1 cellular context compared by ENCODE assay signal in the genomic region with DNA sequence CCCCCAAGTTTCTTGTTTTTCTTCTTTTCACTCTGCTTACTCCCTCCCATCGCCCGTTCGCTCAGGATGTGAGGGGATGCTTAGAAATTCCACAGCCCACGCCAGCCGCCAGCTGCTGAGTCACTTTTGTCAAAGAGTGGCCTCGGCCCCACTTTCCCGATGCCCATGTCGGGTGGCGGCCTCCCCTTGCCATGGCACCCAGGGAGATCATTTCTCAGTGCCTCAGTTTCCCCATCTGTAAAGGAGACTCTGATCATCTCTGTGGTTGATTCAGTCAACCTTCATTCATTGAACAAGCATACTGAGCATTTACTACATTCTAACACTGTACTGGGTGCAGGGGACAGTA.
TF ChIP-seq lines count a peak whose summit lies in the region.

No MANE protein-coding gene starts in this region.

TF ChIP-seq in GM23338, 12 proteins besides CTCF, POLR2A, EP300 and RAD21 (continued from another document):
- TF ChIP-seq, protein P1, sequence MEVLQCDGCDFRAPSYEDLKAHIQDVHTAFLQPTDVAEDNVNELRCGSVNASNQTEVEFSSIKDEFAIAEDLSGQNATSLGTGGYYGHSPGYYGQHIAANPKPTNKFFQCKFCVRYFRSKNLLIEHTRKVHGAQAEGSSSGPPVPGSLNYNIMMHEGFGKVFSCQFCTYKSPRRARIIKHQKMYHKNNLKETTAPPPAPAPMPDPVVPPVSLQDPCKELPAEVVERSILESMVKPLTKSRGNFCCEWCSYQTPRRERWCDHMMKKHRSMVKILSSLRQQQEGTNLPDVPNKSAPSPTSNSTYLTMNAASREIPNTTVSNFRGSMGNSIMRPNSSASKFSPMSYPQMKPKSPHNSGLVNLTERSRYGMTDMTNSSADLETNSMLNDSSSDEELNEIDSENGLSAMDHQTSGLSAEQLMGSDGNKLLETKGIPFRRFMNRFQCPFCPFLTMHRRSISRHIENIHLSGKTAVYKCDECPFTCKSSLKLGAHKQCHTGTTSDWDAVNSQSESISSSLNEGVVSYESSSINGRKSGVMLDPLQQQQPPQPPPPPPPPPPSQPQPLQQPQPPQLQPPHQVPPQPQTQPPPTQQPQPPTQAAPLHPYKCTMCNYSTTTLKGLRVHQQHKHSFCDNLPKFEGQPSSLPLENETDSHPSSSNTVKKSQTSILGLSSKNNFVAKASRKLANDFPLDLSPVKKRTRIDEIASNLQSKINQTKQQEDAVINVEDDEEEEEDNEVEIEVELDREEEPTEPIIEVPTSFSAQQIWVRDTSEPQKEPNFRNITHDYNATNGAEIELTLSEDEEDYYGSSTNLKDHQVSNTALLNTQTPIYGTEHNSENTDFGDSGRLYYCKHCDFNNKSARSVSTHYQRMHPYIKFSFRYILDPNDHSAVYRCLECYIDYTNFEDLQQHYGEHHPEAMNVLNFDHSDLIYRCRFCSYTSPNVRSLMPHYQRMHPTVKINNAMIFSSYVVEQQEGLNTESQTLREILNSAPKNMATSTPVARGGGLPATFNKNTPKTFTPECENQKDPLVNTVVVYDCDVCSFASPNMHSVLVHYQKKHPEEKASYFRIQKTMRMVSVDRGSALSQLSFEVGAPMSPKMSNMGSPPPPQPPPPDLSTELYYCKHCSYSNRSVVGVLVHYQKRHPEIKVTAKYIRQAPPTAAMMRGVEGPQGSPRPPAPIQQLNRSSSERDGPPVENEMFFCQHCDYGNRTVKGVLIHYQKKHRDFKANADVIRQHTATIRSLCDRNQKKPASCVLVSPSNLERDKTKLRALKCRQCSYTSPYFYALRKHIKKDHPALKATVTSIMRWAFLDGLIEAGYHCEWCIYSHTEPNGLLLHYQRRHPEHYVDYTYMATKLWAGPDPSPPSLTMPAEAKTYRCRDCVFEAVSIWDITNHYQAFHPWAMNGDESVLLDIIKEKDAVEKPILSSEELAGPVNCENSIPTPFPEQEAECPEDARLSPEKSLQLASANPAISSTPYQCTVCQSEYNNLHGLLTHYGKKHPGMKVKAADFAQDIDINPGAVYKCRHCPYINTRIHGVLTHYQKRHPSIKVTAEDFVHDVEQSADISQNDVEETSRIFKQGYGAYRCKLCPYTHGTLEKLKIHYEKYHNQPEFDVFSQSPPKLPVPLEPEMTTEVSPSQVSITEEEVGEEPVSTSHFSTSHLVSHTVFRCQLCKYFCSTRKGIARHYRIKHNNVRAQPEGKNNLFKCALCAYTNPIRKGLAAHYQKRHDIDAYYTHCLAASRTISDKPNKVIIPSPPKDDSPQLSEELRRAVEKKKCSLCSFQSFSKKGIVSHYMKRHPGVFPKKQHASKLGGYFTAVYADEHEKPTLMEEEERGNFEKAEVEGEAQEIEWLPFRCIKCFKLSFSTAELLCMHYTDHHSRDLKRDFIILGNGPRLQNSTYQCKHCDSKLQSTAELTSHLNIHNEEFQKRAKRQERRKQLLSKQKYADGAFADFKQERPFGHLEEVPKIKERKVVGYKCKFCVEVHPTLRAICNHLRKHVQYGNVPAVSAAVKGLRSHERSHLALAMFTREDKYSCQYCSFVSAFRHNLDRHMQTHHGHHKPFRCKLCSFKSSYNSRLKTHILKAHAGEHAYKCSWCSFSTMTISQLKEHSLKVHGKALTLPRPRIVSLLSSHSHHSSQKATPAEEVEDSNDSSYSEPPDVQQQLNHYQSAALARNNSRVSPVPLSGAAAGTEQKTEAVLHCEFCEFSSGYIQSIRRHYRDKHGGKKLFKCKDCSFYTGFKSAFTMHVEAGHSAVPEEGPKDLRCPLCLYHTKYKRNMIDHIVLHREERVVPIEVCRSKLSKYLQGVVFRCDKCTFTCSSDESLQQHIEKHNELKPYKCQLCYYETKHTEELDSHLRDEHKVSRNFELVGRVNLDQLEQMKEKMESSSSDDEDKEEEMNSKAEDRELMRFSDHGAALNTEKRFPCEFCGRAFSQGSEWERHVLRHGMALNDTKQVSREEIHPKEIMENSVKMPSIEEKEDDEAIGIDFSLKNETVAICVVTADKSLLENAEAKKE (CRISPR knock-in tag; IDR thresholded peaks at IDR 0.05), result no peak
- TF ChIP-seq JUNB (IDR thresholded peaks at IDR 0.05; ENCODE audit: unreplicated experiment) (no peak), POLR2AphosphoS5 (IDR thresholded peaks at IDR 0.05; ENCODE audit: low read depth) (no peak)
